ENCODE assay signal across 12 cellular contexts in genomic region chr12:9118161-9118560, GRCh38. TPM values are rescaled to one million over a fixed set of nuclear protein-coding genes. Genes with fewer than 3 reads are reported as not detected.
DNase-seq lines count a peak whose midpoint lies in the region; ATAC-seq and TF ChIP-seq lines count a peak whose summit lies in the region.
"Had no signal": no experiment of that assay in that cellular context is flagged by ENCODE, and none has a peak within 500 bp of the region (broad histone marks: within the 10 kb centered on the region; RNA-seq: fewer than 3 reads in every experiment).

No MANE protein-coding gene starts in this region.

- no peaks in the 10 kb centered on the region for H3K36me3 ChIP-seq in IMR-90 (ENCODE audit: control insufficient read depth, insufficient read depth, low read length)
- H3K36me3 ChIP-seq in esophagus muscularis mucosa, result peaks cover 0 to 5% (median under 1%) of the 10 kb centered on the region in 4 donors

- H3K4me1 Mint-ChIP-seq in stimulated activated effector memory CD8-positive, alpha-beta T cell treated with anti-CD3 and anti-CD28 coated beads, Interleukin-12 subunit alpha, Interleukin-12 subunit beta, amount 100 ng/mL, for 72 hours, result peaks cover 42% of the 10 kb centered on the region

- no peak overlapping the region for H4K91ac ChIP-seq in IMR-90 (ENCODE audit: insufficient read depth, low read depth, low read length)

- H3K18ac ChIP-seq in IMR-90 (ENCODE audit: low read depth, low read length), result no peak overlapping the region

- H3K79me1 ChIP-seq in IMR-90 (ENCODE audit: low read depth in 1 of 2, low read length in 2 of 2), result no peaks in the 10 kb centered on the region

- H3K36me3 Mint-ChIP-seq in stimulated activated effector memory CD8-positive, alpha-beta T cell treated with anti-CD3 and anti-CD28 coated beads, Interleukin-12 subunit alpha, Interleukin-12 subunit beta, amount 100 ng/mL, for 72 hours, result peaks cover 2% of the 10 kb centered on the region

- H4K5ac ChIP-seq in IMR-90 (ENCODE audit: low read depth, low read length), result peak overlapping the region; percentile 12; the same call in 1 of the 2 replicates

- no peak overlapping the region for H2AK5ac ChIP-seq in IMR-90 (ENCODE audit: low read depth, low read length)

- no peak overlapping the region for H4K8ac ChIP-seq in IMR-90 (ENCODE audit: low read depth in 2 of 2, low read length in 2 of 2)

- dilution Hi-C loops in IMR-90 (cut with HindIII; ENCODE audit: low sequenced_read_pairs, unreplicated experiment), result no loop called here

- in situ Hi-C loops in IMR-90 (cut with MboI; ENCODE audit: low sequenced_read_pairs), result no loop called here

- DNase-seq in IMR-90, result no peak
- no peak for DNase-seq in esophagus muscularis mucosa (ENCODE audit: extremely low spot score)
- DNase-seq in stimulated activated effector memory CD8-positive, alpha-beta T cell treated with anti-CD3 and anti-CD28 coated beads, Interleukin-12 subunit alpha, Interleukin-12 subunit beta, amount 100 ng/mL, for 72 hours (ENCODE audit: low spot score in 2 of 2), result no peak
- no peak for DNase-seq in A172 (ENCODE audit: low spot score)
- DNase-seq in HT-29 (ENCODE audit: low spot score), result no peak
- DNase-seq in NCI-H510A (lab: John Stamatoyannopoulos, UW), result no peak
- DNase-seq: H7; stimulated activated CD4-positive, alpha-beta T cell treated with anti-CD3 and anti-CD28 coated beads, Interleukin-15, amount 100 ng/mL, for 24 hours had no signal

- H3K23ac ChIP-seq in IMR-90 (ENCODE audit: low read depth, low read length), result no peak overlapping the region

- H3K9me3 Mint-ChIP-seq in stimulated activated effector memory CD8-positive, alpha-beta T cell treated with anti-CD3 and anti-CD28 coated beads, Interleukin-12 subunit alpha, Interleukin-12 subunit beta, amount 100 ng/mL, for 72 hours, result no peaks in the 10 kb centered on the region
- H3K9me3 Mint-ChIP-seq: T-helper 1 cell treated with Interleukin-12 subunit alpha and Interleukin-12 subunit beta and Interleukin-4 antibody, amounts not matched to agents 30 μg/mL and 1 μg/mL, for 36 hours had no signal

- H2AFZ ChIP-seq in IMR-90 (replicated peaks; ENCODE audit: low read length, poor library complexity), result no peak overlapping the region

- no peaks in the 10 kb centered on the region for H4K20me1 ChIP-seq in IMR-90 (ENCODE audit: insufficient read depth, low read length)

- no TSS peak for BruUV-seq in IMR-90 (replicated peaks; lab: Mats Ljungman, UMichigan)

- H3K27ac ChIP-seq in IMR-90 (ENCODE audit: insufficient read depth, low read length) (no peak overlapping the region; the same call in 1 of the 2 replicates), esophagus muscularis mucosa (replicated peaks in 1 of 4) (peak overlapping the region; percentile 77 to 83 (median 81))
- H3K27ac ChIP-seq: epithelial cell of prostate had no signal

- H3K4ac ChIP-seq in IMR-90 (ENCODE audit: low read depth, low read length), result no peak overlapping the region

- CTCF ChIA-PET in IMR-90 (lab: Yijun Ruan, JAX), result interaction anchor here (0.6 kb wide), 1 partner anchor 405 kb away, joined by 3 read pairs; no protein-coding TSS in a partner anchor

- WGBS in IMR-90 (ENCODE audit: extremely low coverage in 2 of 2, insufficient read length in 1 of 2), 2 experiments, result no CpG with 5 or more reads among the region's 3 CpGs
- whole genome bisulfite sequencing in esophagus muscularis mucosa, result 61% methylated on average over 3 of the region's 3 CpGs

- TF ChIP-seq POLR2A in IMR-90 (IDR thresholded peaks at IDR 0.05; ENCODE audit: low read depth, low read length), result no peak
- no peak for TF ChIP-seq POLR2A in esophagus muscularis mucosa (IDR thresholded peaks at IDR 0.05; ENCODE audit: low read depth)

- no peak for TF ChIP-seq EP300 in esophagus muscularis mucosa (IDR thresholded peaks at IDR 0.05)

- no peak overlapping the region for H3K56ac ChIP-seq in IMR-90 (ENCODE audit: extremely low read depth, insufficient read depth, low read length)

- no peak overlapping the region for H2BK5ac ChIP-seq in IMR-90 (ENCODE audit: low read depth, low read length, poor library complexity, severe bottlenecking)

- H3K27me3 ChIP-seq in IMR-90 (ENCODE audit: control insufficient read depth, insufficient read depth, low read length) (no peaks in the 10 kb centered on the region), esophagus muscularis mucosa (no peaks in the 10 kb centered on the region)

- H3K9me1 ChIP-seq in IMR-90 (ENCODE audit: insufficient read depth, low read length), result no peaks in the 10 kb centered on the region; the same call in 1 of the 2 replicates

- H3K27ac Mint-ChIP-seq in stimulated activated effector memory CD8-positive, alpha-beta T cell treated with anti-CD3 and anti-CD28 coated beads, Interleukin-12 subunit alpha, Interleukin-12 subunit beta, amount 100 ng/mL, for 72 hours, result peak overlapping the region; percentile 51
- H3K27ac Mint-ChIP-seq: T-helper 1 cell treated with Interleukin-12 subunit alpha and Interleukin-12 subunit beta and Interleukin-4 antibody, amounts not matched to agents 30 μg/mL and 1 μg/mL, for 36 hours had no signal

- no peak overlapping the region for H2BK120ac ChIP-seq in IMR-90 (ENCODE audit: low read depth, low read length)

- H3K4me1 ChIP-seq in IMR-90 (ENCODE audit: control insufficient read depth, insufficient read depth, low read length) (peaks cover 2% of the 10 kb centered on the region; the same call in 1 of the 2 replicates), esophagus muscularis mucosa (peaks cover 36 to 66% (median 58%) of the 10 kb centered on the region in 4 donors)

- POLR2A ChIA-PET in IMR-90 (lab: Charles Lee; ENCODE audit: unreplicated experiment), result no interaction called here

- no peak overlapping the region for H3K9ac ChIP-seq in IMR-90 (ENCODE audit: low read depth, low read length)

- H2AK9ac ChIP-seq in IMR-90 (replicated peaks; ENCODE audit: low read depth, low read length, poor library complexity), result no peak overlapping the region

- TF ChIP-seq RAD21 in IMR-90 (IDR thresholded peaks at IDR 0.05; ENCODE audit: low read length), result no peak

- H3K4me2 ChIP-seq in IMR-90 (ENCODE audit: low read depth, low read length), result peak overlapping the region; percentile 61; the same call in 1 of the 2 replicates

- TF ChIP-seq CTCF in IMR-90 (conservative IDR thresholded peaks at IDR 0.05; ENCODE audit: low read depth, low read length) (no peak), esophagus muscularis mucosa (IDR thresholded peaks at IDR 0.05) (no peak)

- H3K4me3 ChIP-seq in IMR-90 (ENCODE audit: insufficient read depth, low read depth, low read length) (no peak overlapping the region), esophagus muscularis mucosa (no peak overlapping the region)

- 0 out of 2 replicates have a peak overlapping the region, but pooled peaks have one; percentile 9 for H3K14ac ChIP-seq in IMR-90 (replicated peaks; ENCODE audit: low read depth, low read length)

- H2BK20ac ChIP-seq in IMR-90 (ENCODE audit: low read depth, low read length), result no peak overlapping the region

- H3K9me3 ChIP-seq in IMR-90 (ENCODE audit: control insufficient read depth, insufficient read depth, low read length) (no peaks in the 10 kb centered on the region), esophagus muscularis mucosa (no peaks in the 10 kb centered on the region)

- H3K4me3 Mint-ChIP-seq in stimulated activated effector memory CD8-positive, alpha-beta T cell treated with anti-CD3 and anti-CD28 coated beads, Interleukin-12 subunit alpha, Interleukin-12 subunit beta, amount 100 ng/mL, for 72 hours, result no peak overlapping the region
- H3K4me3 Mint-ChIP-seq: T-helper 1 cell treated with Interleukin-12 subunit alpha and Interleukin-12 subunit beta and Interleukin-4 antibody, amounts not matched to agents 30 μg/mL and 1 μg/mL, for 36 hours had no signal

- H2BK15ac ChIP-seq in IMR-90 (ENCODE audit: low read depth, low read length), result no peak overlapping the region

- ATAC-seq in GM19043 (IDR thresholded peaks at IDR 0.05; ENCODE audit: low read depth, unreplicated experiment), result peak; percentile 58
- ATAC-seq in IMR-90 (ENCODE audit: low read depth), result no peak
- ATAC-seq in stimulated activated effector memory CD8-positive, alpha-beta T cell treated with anti-CD3 and anti-CD28 coated beads, Interleukin-12 subunit alpha, Interleukin-12 subunit beta, amount 100 ng/mL, for 72 hours, result peak; percentile 94
- ATAC-seq in GM21526 (IDR thresholded peaks at IDR 0.05; ENCODE audit: low FRiP score, unreplicated experiment), result no peak

- intact Hi-C loops in IMR-90 (cut with micrococcal nuclease), result no loop called here
- intact Hi-C loops in esophagus muscularis mucosa (cut with DNase I), result no loop called here

TF ChIP-seq in IMR-90, 13 proteins besides CTCF, POLR2A, EP300 and RAD21:
- TF ChIP-seq CEBPB (IDR thresholded peaks at IDR 0.05; ENCODE audit: low read depth, low read length) (no peak), RCOR1 (IDR thresholded peaks at IDR 0.05; ENCODE audit: insufficient replicate concordance, low read length) (no peak), MXI1 (IDR thresholded peaks at IDR 0.05; ENCODE audit: borderline replicate concordance, low read depth, low read length) (no peak)
TF ChIP-seq in IMR-90: peak in this region for 0.

RNA-seq across cellular contexts. Expression of gene A2M, which starts 2.4 kb away (rescaled TPM):
- total RNA-seq in IMR-90 (2012; rRNA removed) (0.56 and 1.1 TPM in 2 replicates), esophagus muscularis mucosa (100 to 1,000 TPM; 271 to 678 (median 484) TPM)
- 3.2 and 3.6 TPM in 2 replicates for polyA plus RNA-seq in IMR-90 (2012; rRNA removed)
- polyA plus RNA-seq in IMR-90 (2012; cell fraction: cytosol; rRNA removed), result 1.1 and 1.6 TPM in 2 replicates
- 0.87 and 5.1 TPM in 2 replicates for polyA plus RNA-seq in IMR-90 (2012; cell fraction: nucleus; rRNA removed; ENCODE audit: low replicate concordance)
- not detected in 2 replicates for total RNA-seq in A172 (2014; rRNA removed; shearing (Covaris generic))
- total RNA-seq in HT-29 (2014; rRNA removed; shearing (Covaris generic)), result not detected in 2 replicates
- total RNA-seq: H7 had no signal

Comparison
In these comparisons a context has a peak if more than half of its experiments do, and no peak if none do; other contexts are left out.
1. ATAC-seq: peak in GM19043 (single experiment) and stimulated activated effector memory CD8-positive, alpha-beta T cell treated with anti-CD3 and anti-CD28 coated beads, Interleukin-12 subunit alpha, Interleukin-12 subunit beta, amount 100 ng/mL, for 72 hours (single experiment); none in IMR-90 (single experiment) and GM21526 (single experiment).
2. RNA of gene A2M, which starts 2.4 kb away (total RNA-seq): 271 to 678 TPM in esophagus muscularis mucosa; 0.56 to 1.1 TPM in IMR-90, not detected in A172 and not detected in HT-29; every median in the first group is over 100 times any median in the second.